In the genomic region with DNA sequence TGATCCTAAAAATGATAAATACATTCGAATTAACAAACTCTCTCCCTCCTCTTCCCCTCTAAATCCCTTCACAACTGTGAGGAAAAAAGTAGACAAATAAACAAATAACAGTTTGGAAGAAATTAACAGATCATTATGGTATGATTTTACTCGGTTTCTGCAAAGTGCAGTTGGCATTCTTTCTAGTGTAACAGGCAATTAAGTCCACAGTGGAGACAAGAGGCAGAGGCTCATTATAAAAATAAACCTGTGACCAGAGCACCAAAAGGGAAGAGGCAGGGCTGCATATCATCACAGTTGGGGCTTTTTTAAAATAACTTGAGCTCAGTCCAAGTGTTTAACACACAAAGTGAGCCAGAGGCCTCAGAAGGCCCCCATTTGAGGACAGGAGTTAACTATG, we compare ENCODE assay signal across 32 cellular contexts.
DNase-seq lines count a peak whose midpoint lies in the region; ATAC-seq and TF ChIP-seq lines count a peak whose summit lies in the region.
"Had no signal": no experiment of that assay in that cellular context is flagged by ENCODE, and none has a peak within 500 bp of the region (broad histone marks: within the 10 kb centered on the region; RNA-seq: fewer than 3 reads in every experiment).

No MANE protein-coding gene starts in this region.

- H3K4me1 Mint-ChIP-seq in T-cell = no peaks in the 10 kb centered on the region
- H3K4me1 Mint-ChIP-seq: activated CD4-positive, alpha-beta T cell treated with anti-CD3 and anti-CD28 coated beads, Interleukin-2, amount 10 ng/mL, durations not matched to agents 24 days and 14 days; activated naive CD8-positive, alpha-beta T cell treated with anti-CD3 and anti-CD28 coated beads, Interleukin-2, amount 10 ng/mL, durations not matched to agents 7 days and 5 days; natural killer cell; stimulated activated effector memory CD8-positive, alpha-beta T cell treated with anti-CD3 and anti-CD28 coated beads, Interleukin-12 subunit alpha, Interleukin-12 subunit beta, amount 100 ng/mL, for 72 hours had no signal

- H3K4me2 ChIP-seq in osteoblast (ENCODE audit: insufficient read depth, low read length) = no peak overlapping the region

- H3K9me3 Mint-ChIP-seq in T-cell = no peaks in the 10 kb centered on the region
- H3K9me3 Mint-ChIP-seq: activated CD4-positive, alpha-beta T cell treated with anti-CD3 and anti-CD28 coated beads, Interleukin-2, amount 10 ng/mL, durations not matched to agents 24 days and 14 days; activated naive CD8-positive, alpha-beta T cell treated with anti-CD3 and anti-CD28 coated beads, Interleukin-2, amount 10 ng/mL, durations not matched to agents 7 days and 5 days; activated T-cell treated with anti-CD3 and anti-CD28 coated beads, Interleukin-2, amount 50 U/mL, for 24 hours; effector memory CD8-positive, alpha-beta T cell; natural killer cell; stimulated activated effector memory CD8-positive, alpha-beta T cell treated with anti-CD3 and anti-CD28 coated beads, Interleukin-12 subunit alpha, Interleukin-12 subunit beta, amount 100 ng/mL, for 72 hours had no signal

- H3K27me3 ChIP-seq in heart right ventricle = no peaks in the 10 kb centered on the region
- peaks cover 3% of the 10 kb centered on the region for H3K27me3 ChIP-seq in osteoblast (ENCODE audit: insufficient read depth, low read length)
- H3K27me3 ChIP-seq: ascending aorta, upper lobe of right lung had no signal

- POLR2A ChIA-PET in HEK293 (lab: Yijun Ruan, JAX) = no interaction called here
- POLR2A ChIA-PET in T-cell (lab: Charles Lee) = no interaction called here

- H3K36me3 ChIP-seq in HEK293 (ENCODE audit: control insufficient read depth in 2 of 2, insufficient read depth in 1 of 2, low read length in 2 of 2) (no peaks in the 10 kb centered on the region), heart right ventricle (no peaks in the 10 kb centered on the region), osteoblast (ENCODE audit: insufficient read depth, low read length) (no peaks in the 10 kb centered on the region)
- H3K36me3 ChIP-seq: ascending aorta, prostate gland, upper lobe of right lung had no signal

- 25 to 27% methylated on average over 2 of the region's 2 CpGs for WGBS in heart right ventricle, 2 donors

- H3K4me3 ChIP-seq in HEK293 (ENCODE audit: low read depth, low read length) (no peak overlapping the region), heart right ventricle (no peak overlapping the region), osteoblast (ENCODE audit: insufficient read depth, low read length) (no peak overlapping the region)
- H3K4me3 ChIP-seq: ascending aorta, coronary artery, prostate gland, upper lobe of right lung had no signal

- H3K4me1 ChIP-seq in HEK293 (ENCODE audit: control insufficient read depth, insufficient read depth, low read length) = peaks cover 20% of the 10 kb centered on the region
- H3K4me1 ChIP-seq in heart right ventricle = peaks cover 6 to 51% (median 40%) of the 10 kb centered on the region in 9 donors
- H3K4me1 ChIP-seq in osteoblast (ENCODE audit: insufficient read depth, low read length) = no peaks in the 10 kb centered on the region
- H3K4me1 ChIP-seq: prostate gland, upper lobe of right lung had no signal

- H2AFZ ChIP-seq in osteoblast (ENCODE audit: low read length) = peak overlapping the region; percentile 37

- H3K27ac Mint-ChIP-seq in T-cell = no peak overlapping the region
- H3K27ac Mint-ChIP-seq: activated CD4-positive, alpha-beta T cell treated with anti-CD3 and anti-CD28 coated beads, Interleukin-2, amount 10 ng/mL, durations not matched to agents 24 days and 14 days; activated naive CD8-positive, alpha-beta T cell treated with anti-CD3 and anti-CD28 coated beads, Interleukin-2, amount 10 ng/mL, durations not matched to agents 7 days and 5 days; activated T-cell treated with anti-CD3 and anti-CD28 coated beads, Interleukin-2, amount 50 U/mL, for 24 hours; effector memory CD8-positive, alpha-beta T cell; natural killer cell; stimulated activated effector memory CD8-positive, alpha-beta T cell treated with anti-CD3 and anti-CD28 coated beads, Interleukin-12 subunit alpha, Interleukin-12 subunit beta, amount 100 ng/mL, for 72 hours had no signal

- intact Hi-C loops in heart right ventricle (cut with DNase I) = loop anchor here in 4 of 10 donors (10.0 kb wide), 2 partner anchors 84 to 134 kb away; partner anchors contain the start of gene MEX3B (in 3 of the 4)

- no peaks in the 10 kb centered on the region for H4K20me1 ChIP-seq in osteoblast (ENCODE audit: insufficient read depth, low read length)

- ATAC-seq in heart right ventricle (peak in 5 of 8 donors; percentile 30 to 76 (median 63)), T-cell (replicated peaks in 1 of 4) (no peak)
- ATAC-seq: effector memory CD8-positive, alpha-beta T cell; HCT116; natural killer cell; stimulated activated effector memory CD8-positive, alpha-beta T cell treated with anti-CD3 and anti-CD28 coated beads, Interleukin-12 subunit alpha, Interleukin-12 subunit beta, amount 100 ng/mL, for 72 hours; upper lobe of right lung had no signal

- H3K27me3 Mint-ChIP-seq in T-cell = no peaks in the 10 kb centered on the region
- H3K27me3 Mint-ChIP-seq: activated CD4-positive, alpha-beta T cell treated with anti-CD3 and anti-CD28 coated beads, Interleukin-2, amount 10 ng/mL, durations not matched to agents 24 days and 14 days; activated naive CD8-positive, alpha-beta T cell treated with anti-CD3 and anti-CD28 coated beads, Interleukin-2, amount 10 ng/mL, durations not matched to agents 7 days and 5 days had no signal

- no peaks in the 10 kb centered on the region for H3K9me3 ChIP-seq in HEK293 (ENCODE audit: control insufficient read depth, insufficient read depth, low read depth, low read length)
- H3K9me3 ChIP-seq in heart right ventricle = peaks cover 0 to under 1% (median 0%) of the 10 kb centered on the region in 11 donors
- H3K9me3 ChIP-seq in osteoblast (ENCODE audit: low read depth, low read length) = no peaks in the 10 kb centered on the region
- H3K9me3 ChIP-seq: ascending aorta, prostate gland, upper lobe of right lung had no signal

- TF ChIP-seq CTCF in HEK293 (tag by site-specific recombination; IDR thresholded peaks at IDR 0.05) = no peak
- no peak for TF ChIP-seq CTCF in heart right ventricle (IDR thresholded peaks at IDR 0.05)
- TF ChIP-seq CTCF in osteoblast (IDR thresholded peaks at IDR 0.05; ENCODE audit: extremely low read depth, low read depth, low read length) = no peak

- CTCF ChIA-PET in HEK293 (lab: Yijun Ruan, JAX) = interaction anchor here (0.7 to 0.9 kb wide), 2 partner anchors 12 to 342 kb away, joined by 3 read pairs; no protein-coding TSS in a partner anchor
- CTCF ChIA-PET in T-cell (lab: Charles Lee) = no interaction called here

- no peaks in the 10 kb centered on the region for H3K79me2 ChIP-seq in osteoblast (ENCODE audit: insufficient read depth, low read length)

- DNase-seq in NCI-H69 (lab: John Stamatoyannopoulos, UW) (peak; percentile 37), heart right ventricle (no peak), osteoblast (ENCODE audit: insufficient read length, low spot score, missing footprints) (no peak), T-cell (no peak), NCI-H2029 treated with DMSO at 0.1 percent for 48 hours (lab: John Stamatoyannopoulos, UW) (no peak)
- no peak for DNase-seq in activated CD4-positive, CD25-positive, alpha-beta regulatory T cell (lab: John Stamatoyannopoulos, UW)
- DNase-seq: activated CD4-positive, alpha-beta T cell treated with anti-CD3 and anti-CD28 coated beads, Interleukin-2, amount 10 ng/mL, durations not matched to agents 24 days and 14 days; activated effector memory CD4-positive, alpha-beta T cell treated with anti-CD3 and anti-CD28 coated beads, Interleukin-2, amount 50 U/mL, for 16 hours; activated naive CD8-positive, alpha-beta T cell treated with anti-CD3 and anti-CD28 coated beads, Interleukin-2, amount 10 ng/mL, durations not matched to agents 7 days and 5 days; activated T-cell treated with anti-CD3 and anti-CD28 coated beads, Interleukin-2, amount 50 U/mL, for 24 hours; caudate nucleus; effector memory CD8-positive, alpha-beta T cell; erythroblast; GF-D8; midbrain; natural killer cell; NCI-H1048; NCI-H1694 treated with DMSO at 0.1 percent for 48 hours; NCI-H524 treated with DMSO at 0.1 percent for 48 hours; nucleus accumbens; SHP77; substantia nigra; SW 1271; T1000; upper lobe of right lung had no signal

- no peak overlapping the region for H3K4me3 Mint-ChIP-seq in T-cell
- H3K4me3 Mint-ChIP-seq: activated CD4-positive, alpha-beta T cell treated with anti-CD3 and anti-CD28 coated beads, Interleukin-2, amount 10 ng/mL, durations not matched to agents 24 days and 14 days; activated naive CD8-positive, alpha-beta T cell treated with anti-CD3 and anti-CD28 coated beads, Interleukin-2, amount 10 ng/mL, durations not matched to agents 7 days and 5 days; activated T-cell treated with anti-CD3 and anti-CD28 coated beads, Interleukin-2, amount 50 U/mL, for 24 hours; effector memory CD8-positive, alpha-beta T cell; natural killer cell; stimulated activated effector memory CD8-positive, alpha-beta T cell treated with anti-CD3 and anti-CD28 coated beads, Interleukin-12 subunit alpha, Interleukin-12 subunit beta, amount 100 ng/mL, for 72 hours had no signal

- H3K27ac ChIP-seq in HEK293 (ENCODE audit: extremely low read depth, low read depth, low read length) (peak overlapping the region; percentile 59; the same call in 1 of the 2 replicates), heart right ventricle (peak overlapping the region in 9 of 10 donors; percentile 7 to 75 (median 68)), osteoblast (ENCODE audit: low read depth, low read length) (no peak overlapping the region)
- H3K27ac ChIP-seq: ascending aorta, C4-2B, coronary artery, prostate gland, upper lobe of right lung had no signal

- H3K36me3 Mint-ChIP-seq in T-cell = no peaks in the 10 kb centered on the region
- H3K36me3 Mint-ChIP-seq: activated naive CD8-positive, alpha-beta T cell treated with anti-CD3 and anti-CD28 coated beads, Interleukin-2, amount 10 ng/mL, durations not matched to agents 7 days and 5 days; natural killer cell; stimulated activated effector memory CD8-positive, alpha-beta T cell treated with anti-CD3 and anti-CD28 coated beads, Interleukin-12 subunit alpha, Interleukin-12 subunit beta, amount 100 ng/mL, for 72 hours had no signal

TF ChIP-seq in HEK293, 187 proteins besides CTCF, POLR2A, EP300 and RAD21 (continues in another document):
- TF ChIP-seq ZNF174 (tag by site-specific recombination; IDR thresholded peaks at IDR 0.05) = no peak

Comparison
In these comparisons a context has a peak if more than half of its experiments do, and no peak if none do; other contexts are left out.
1. ATAC-seq: peak in heart right ventricle (5 of 8); none in T-cell (0 of 4).